In genomic region chr2:72583836-72584235, GRCh38 we compare ENCODE assay signal across 3 cellular contexts.
DNase-seq lines count a peak whose midpoint lies in the region; TF ChIP-seq lines count a peak whose summit lies in the region.
"Not testable (repeated sequence)": the region's sequence is repeated elsewhere in the genome, so short reads cannot be mapped to it uniquely, and the experiment has no call there.

No MANE protein-coding gene starts in this region.

- not testable (repeated sequence) for H3K9me3 Mint-ChIP-seq in endodermal cell
- H3K9me3 Mint-ChIP-seq in mesothelial cell of epicardium: peaks cover 31% of the 10 kb centered on the region

- not testable (repeated sequence) for H3K36me3 ChIP-seq in HAP-1 (replicated peaks); endodermal cell (ENCODE audit: control insufficient read depth, insufficient read depth, low read length)

- H3K4me3 Mint-ChIP-seq in endodermal cell, mesothelial cell of epicardium: not testable (repeated sequence)

- not testable (repeated sequence) for H3K4me3 ChIP-seq in HAP-1; endodermal cell (ENCODE audit: low read length)

- H3K4me1 ChIP-seq in HAP-1: peaks cover 12% of the 10 kb centered on the region
- not testable (repeated sequence) for H3K4me1 ChIP-seq in endodermal cell (ENCODE audit: control insufficient read depth, insufficient read depth, low read length)

- not testable (repeated sequence) for TF ChIP-seq CTCF in endodermal cell (conservative IDR thresholded peaks at IDR 0.05); mesothelial cell of epicardium (IDR thresholded peaks at IDR 0.05; ENCODE audit: unreplicated experiment)

- H3K27me3 Mint-ChIP-seq in endodermal cell (ENCODE audit: insufficient read depth); mesothelial cell of epicardium (ENCODE audit: low read depth): not testable (repeated sequence)

- H3K9ac ChIP-seq in endodermal cell (ENCODE audit: extremely low read depth, low read length, poor library complexity, severe bottlenecking): not testable (repeated sequence)

- H3K27ac ChIP-seq in endodermal cell (ENCODE audit: low read depth, low read length): not testable (repeated sequence)

- H3K36me3 Mint-ChIP-seq in endodermal cell (ENCODE audit: low read depth): not testable (repeated sequence)
- H3K36me3 Mint-ChIP-seq in mesothelial cell of epicardium: peaks cover 31% of the 10 kb centered on the region

- H3K4me1 Mint-ChIP-seq in endodermal cell: not testable (repeated sequence)
- H3K4me1 Mint-ChIP-seq in mesothelial cell of epicardium: peaks cover 21% of the 10 kb centered on the region

- H3K9me3 ChIP-seq in HAP-1; endodermal cell (ENCODE audit: control insufficient read depth, low read length): not testable (repeated sequence)

- peak; percentile 52 to 55 for DNase-seq in HAP-1 (ENCODE audit: low spot score in 2 of 2)
- not testable (repeated sequence) for DNase-seq in endodermal cell; mesothelial cell of epicardium (ENCODE audit: low spot score in 2 of 2, unreplicated experiment in 2 of 2)

- in situ Hi-C loops in HAP-1 (cut with MboI; ENCODE audit: low sequenced_read_pairs): loop anchor here (25.0 kb wide), 2 partner anchors 647 to 1047 kb away; no protein-coding TSS in a partner anchor

- not testable (repeated sequence) for H3K27me3 ChIP-seq in HAP-1 (ENCODE audit: low read depth); endodermal cell (ENCODE audit: control insufficient read depth, insufficient read depth, low read length, poor library complexity, severe bottlenecking)

- H3K27ac Mint-ChIP-seq in endodermal cell (peak overlapping the region; percentile 28), mesothelial cell of epicardium (peak overlapping the region; percentile 41)

- 89 to 96% methylated on average over 2 to 4 of the region's 4 CpGs for WGBS in endodermal cell (ENCODE audit: insufficient coverage in 1 of 2, insufficient read length in 1 of 2), 2 experiments
